ENCODE assay signal across 9 cellular contexts in the genomic region with DNA sequence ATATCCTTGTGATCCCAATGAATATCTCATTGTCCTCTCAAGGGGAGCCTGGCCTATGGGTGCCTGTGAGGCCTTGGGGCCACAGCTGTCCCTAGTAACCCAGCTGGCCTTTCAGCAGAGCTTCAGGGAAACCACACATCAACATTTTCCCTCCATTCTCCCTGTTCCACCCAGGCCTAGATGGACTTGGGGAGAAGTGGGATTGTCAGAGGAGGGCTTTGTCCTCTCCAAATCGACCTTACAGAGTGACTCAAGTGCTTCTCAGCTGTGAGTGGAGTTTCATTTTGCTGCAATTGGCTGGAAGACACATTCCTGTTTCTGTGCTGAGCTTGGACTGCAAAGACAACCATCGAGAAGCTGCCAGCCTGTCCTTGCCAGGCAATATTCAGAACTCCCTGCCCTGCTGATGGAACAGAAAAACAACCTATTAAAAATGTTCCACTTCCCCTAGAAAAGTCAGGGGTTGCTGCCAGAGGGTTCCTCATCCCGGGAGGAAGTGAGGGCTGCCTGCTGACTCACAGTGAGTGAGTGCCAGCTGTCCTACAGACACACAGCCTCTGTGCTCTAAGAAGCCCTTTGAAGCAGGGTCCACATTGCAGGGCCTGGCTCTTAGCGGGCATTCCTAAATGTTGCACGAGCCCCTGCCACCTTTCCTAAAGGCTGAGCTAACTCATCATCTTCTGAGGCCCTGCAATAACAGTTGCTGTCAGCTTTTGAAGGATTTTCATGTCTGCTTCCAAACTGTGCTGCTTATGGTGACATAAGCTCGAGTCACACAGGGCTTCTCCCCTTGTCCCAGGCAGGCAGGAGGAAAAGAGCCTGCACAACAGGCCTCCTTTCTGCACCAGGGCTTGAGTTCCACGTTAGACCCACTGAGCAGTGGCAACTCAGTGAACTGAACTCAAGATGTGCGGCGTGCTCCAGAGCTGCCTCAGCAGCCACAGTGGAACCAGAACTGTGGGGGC. TPM values are rescaled to one million over a fixed set of nuclear protein-coding genes. Genes with fewer than 3 reads are reported as not detected.
A peak's percentile ranks its signal among the peaks of the same experiment; 100 is the strongest.
DNase-seq lines count a peak whose midpoint lies in the region; ATAC-seq, FAIRE-seq and TF ChIP-seq lines count a peak whose summit lies in the region.
"Had no signal": no experiment of that assay in that cellular context is flagged by ENCODE, and none has a peak within 500 bp of the region (broad histone marks: within the 10 kb centered on the region; RNA-seq: fewer than 3 reads in every experiment).

No MANE protein-coding gene starts in this region.

- no peaks in the 10 kb centered on the region for H3K79me2 ChIP-seq in OCI-LY7 (ENCODE audit: insufficient read depth, low read depth, low read length)
- H3K79me2 ChIP-seq: parathyroid adenoma had no signal

- BruUV-seq in OCI-LY7 (replicated peaks; lab: Mats Ljungman, UMichigan), result no TSS peak

- POLR2A ChIA-PET in OCI-LY7 (lab: Charles Lee), result interaction anchor here (0.5 to 1.1 kb wide), 4 partner anchors 9 to 1018 kb away, joined by 3 read pairs; no protein-coding TSS in a partner anchor

- no peaks in the 10 kb centered on the region for H3K4me1 ChIP-seq in OCI-LY7 (ENCODE audit: insufficient read depth, low read length, poor library complexity, severe bottlenecking)
- H3K4me1 ChIP-seq: parathyroid adenoma had no signal

- peak overlapping the region; percentile 61 for H2AFZ ChIP-seq in OCI-LY7 (ENCODE audit: low read length)
- H2AFZ ChIP-seq: parathyroid adenoma had no signal

- H3K36me3 ChIP-seq in OCI-LY7 (ENCODE audit: insufficient read depth, low read length), result no peaks in the 10 kb centered on the region

- H3K4me2 ChIP-seq in OCI-LY7 (ENCODE audit: low read length), result no peak overlapping the region

- no peaks in the 10 kb centered on the region; the same call in 1 of the 2 replicates for H4K20me1 ChIP-seq in OCI-LY7 (ENCODE audit: insufficient read depth, low read length)

- no peak for TF ChIP-seq POLR2A in GM12892 (IDR thresholded peaks at IDR 0.05; ENCODE audit: low read depth, low read length)

- H3K27ac ChIP-seq in OCI-LY7 (ENCODE audit: low read depth, low read length, poor library complexity, severe bottlenecking), result no peak overlapping the region
- H3K27ac ChIP-seq: parathyroid adenoma had no signal

- H3K9me2 ChIP-seq in OCI-LY7 (ENCODE audit: insufficient read depth, low read length), result no peaks in the 10 kb centered on the region

- intact Hi-C loops in OCI-LY7 (cut with micrococcal nuclease; ENCODE audit: unreplicated experiment), result no loop called here

- DNase-seq in GM04503 (ENCODE audit: low read depth) (peak; percentile 57), OCI-LY7 (ENCODE audit: low spot score) (no peak), epidermal melanocyte (ENCODE audit: insufficient read length, low spot score) (peak; percentile 77), mucosa of gallbladder (ENCODE audit: low spot score) (peak; percentile 41), NCI-H1436 (lab: John Stamatoyannopoulos, UW) (no peak), GM12892 (ENCODE audit: insufficient read length) (no peak), COR-L47 (lab: John Stamatoyannopoulos, UW) (no peak)

- H3K9me3 ChIP-seq in OCI-LY7 (ENCODE audit: low read length), result no peaks in the 10 kb centered on the region

- H3K4me3 ChIP-seq in OCI-LY7 (ENCODE audit: low read depth, low read length, poor library complexity, severe bottlenecking), result no peak overlapping the region

- no peak for FAIRE-seq in GM12892 (lab: Jason Lieb, UNC)

- ATAC-seq in GM18909 (IDR thresholded peaks at IDR 0.05; ENCODE audit: poor library complexity, unreplicated experiment), result no peak

- TF ChIP-seq CTCF in OCI-LY7 (conservative IDR thresholded peaks at IDR 0.05; ENCODE audit: low read length), result no peak

- CTCF ChIA-PET in OCI-LY7 (lab: Charles Lee; ENCODE audit: unreplicated experiment), result interaction anchor here (0.5 to 0.6 kb wide), 2 partner anchors 438 to 456 kb away, joined by 3 read pairs; no protein-coding TSS in a partner anchor

RNA-seq across cellular contexts. Expression of a gene that starts 20.5 kb away (rescaled TPM):
- total RNA-seq in OCI-LY7 (2014; rRNA removed; shearing (Covaris generic)), result not detected in 2 replicates
- not detected in 2 replicates for total RNA-seq in OCI-LY7 (2022)
- not detected for total RNA-seq in mucosa of gallbladder
- polyA plus RNA-seq in GM12892 (2012; ENCODE audit: missing spikeins), result not detected

RNA-seq across cellular contexts. Expression of a gene that starts 42.8 kb away (rescaled TPM):
- total RNA-seq in OCI-LY7 (2014; rRNA removed; shearing (Covaris generic)), result 12.5 and 13.6 TPM in 2 replicates
- 17.1 and 24.7 TPM in 2 replicates for total RNA-seq in OCI-LY7 (2022)
- 18.6 TPM for total RNA-seq in mucosa of gallbladder
- polyA plus RNA-seq in GM12892 (2012; ENCODE audit: missing spikeins), result 28.0 TPM

Comparison
In these comparisons a context has a peak if more than half of its experiments do, and no peak if none do; other contexts are left out.
1. DNase-seq: peak in GM04503 (single experiment), epidermal melanocyte (single experiment) and mucosa of gallbladder (single experiment); none in OCI-LY7 (single experiment), NCI-H1436 (single experiment), GM12892 (single experiment) and COR-L47 (single experiment).